In the genomic region with DNA sequence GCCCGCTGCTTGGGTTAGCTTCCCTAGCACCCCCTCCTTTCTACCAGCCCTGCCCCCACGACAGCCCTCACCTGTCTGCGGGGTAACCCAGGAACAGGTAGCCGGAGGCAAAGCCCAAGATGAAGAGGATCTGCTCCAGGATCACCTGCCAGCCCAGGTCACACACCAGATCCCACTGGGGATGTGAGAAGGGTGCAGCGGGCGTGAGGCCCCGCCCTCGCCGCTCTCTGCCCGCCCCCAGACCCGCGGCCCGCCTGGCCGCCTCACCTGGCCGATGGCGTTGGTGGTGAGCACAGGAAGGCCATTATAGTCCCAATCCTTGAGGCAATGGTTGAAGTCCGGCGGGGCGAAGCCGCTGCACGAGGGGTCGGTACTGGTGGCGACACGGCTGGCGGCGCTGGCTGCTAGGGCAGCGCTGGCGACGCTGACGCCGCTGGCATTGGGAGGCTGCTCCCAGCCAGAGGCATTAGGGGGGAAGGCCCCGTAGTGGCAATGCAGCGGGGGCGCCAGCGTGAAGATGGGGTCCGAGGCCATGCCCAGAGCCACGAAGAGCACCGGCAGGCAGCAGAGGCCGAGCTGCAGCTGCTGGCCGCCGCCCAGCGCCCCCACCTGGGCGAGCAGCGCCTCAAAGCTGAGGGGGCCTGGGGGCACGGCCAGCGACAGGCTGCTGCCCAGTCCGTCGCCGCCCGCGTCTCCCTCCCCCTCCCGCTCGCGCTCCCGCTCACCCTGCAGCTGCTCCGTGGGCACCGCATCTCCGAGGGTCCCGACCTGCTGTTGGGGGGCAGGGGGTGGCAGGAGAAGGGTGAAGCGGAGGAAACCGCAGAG, we compare ENCODE assay signal across 10 cellular contexts. TPM values are rescaled to one million over a fixed set of nuclear protein-coding genes. Genes with fewer than 3 reads are reported as not detected.
DNase-seq lines count a peak whose midpoint lies in the region; ATAC-seq lines count a peak whose summit lies in the region.
"Had no signal": no experiment of that assay in that cellular context is flagged by ENCODE, and none has a peak within 500 bp of the region (broad histone marks: within the 10 kb centered on the region; RNA-seq: fewer than 3 reads in every experiment).

No MANE protein-coding gene starts in this region.

- no peak for ATAC-seq in GM18858 (IDR thresholded peaks at IDR 0.05; ENCODE audit: unreplicated experiment)

- H3K4me3 ChIP-seq in adipocyte (ENCODE audit: low read length) (peak overlapping the region; percentile 77), iPS DF 6.9 (ENCODE audit: low read length) (peak overlapping the region; percentile 91), skeletal muscle satellite cell (ENCODE audit: low read length) (peak overlapping the region; percentile 79)
- H3K4me3 ChIP-seq: BLaER1 treated with 17β-estradiol and CSF1 and Interleukin-3, amounts not matched to agents 10 nM and 100 nM had no signal

- H3K36me3 ChIP-seq in adipocyte (ENCODE audit: control insufficient read depth, insufficient read depth, low read length, severe bottlenecking): no peaks in the 10 kb centered on the region
- no peaks in the 10 kb centered on the region for H3K36me3 ChIP-seq in iPS DF 6.9 (ENCODE audit: control insufficient read depth, insufficient read depth, low read length)
- H3K36me3 ChIP-seq in skeletal muscle satellite cell (ENCODE audit: insufficient read depth, low read length): no peaks in the 10 kb centered on the region
- H3K36me3 ChIP-seq: BLaER1 treated with 17β-estradiol and CSF1 and Interleukin-3, amounts not matched to agents 10 nM and 100 nM had no signal

- H3K9ac ChIP-seq in adipocyte (ENCODE audit: low read length) (peak overlapping the region; percentile 46), skeletal muscle satellite cell (ENCODE audit: low read depth, low read length) (peak overlapping the region; percentile 18)
- H3K9ac ChIP-seq: BLaER1 treated with 17β-estradiol and CSF1 and Interleukin-3, amounts not matched to agents 10 nM and 100 nM had no signal

- H3K9me3 ChIP-seq in adipocyte (ENCODE audit: control insufficient read depth, low read length) (no peaks in the 10 kb centered on the region), iPS DF 6.9 (ENCODE audit: control insufficient read depth, insufficient read depth, low read length) (no peaks in the 10 kb centered on the region), skeletal muscle satellite cell (replicated peaks; ENCODE audit: low read length) (no peaks in the 10 kb centered on the region)

- DNase-seq in NCI-H2227 (lab: John Stamatoyannopoulos, UW; ENCODE audit: unreplicated experiment) (peak; percentile 53), NCI-H2227 treated with DMSO at 0.1 percent for 48 hours (lab: John Stamatoyannopoulos, UW) (no peak), adipocyte (ENCODE audit: low read depth) (peak; percentile 47), iPS DF 6.9 (ENCODE audit: low read depth, low spot score) (no peak), COLO668 (lab: John Stamatoyannopoulos, UW; ENCODE audit: unreplicated experiment) (no peak), NCI-H1694 (lab: John Stamatoyannopoulos, UW) (no peak)

- no peak overlapping the region for H3K27ac ChIP-seq in iPS DF 6.9 (ENCODE audit: low read length)
- H3K27ac ChIP-seq: BLaER1 treated with 17β-estradiol and CSF1 and Interleukin-3, amounts not matched to agents 10 nM and 100 nM had no signal

- H3K4me1 ChIP-seq in adipocyte (ENCODE audit: control insufficient read depth, insufficient read depth, low read length) (peaks cover 8% of the 10 kb centered on the region), iPS DF 6.9 (ENCODE audit: control insufficient read depth, insufficient read depth, low read length) (peaks cover 4% of the 10 kb centered on the region; the same call in 1 of the 2 replicates), skeletal muscle satellite cell (ENCODE audit: control insufficient read depth, insufficient read depth, low read length) (peaks cover 7% of the 10 kb centered on the region)
- H3K4me1 ChIP-seq: BLaER1 treated with 17β-estradiol and CSF1 and Interleukin-3, amounts not matched to agents 10 nM and 100 nM had no signal

- H3K27me3 ChIP-seq in adipocyte (replicated peaks; ENCODE audit: control insufficient read depth, insufficient read depth, low read length): peaks cover 32% of the 10 kb centered on the region
- H3K27me3 ChIP-seq in iPS DF 6.9 (ENCODE audit: control insufficient read depth, insufficient read depth, low read length): no peaks in the 10 kb centered on the region
- peaks cover 42% of the 10 kb centered on the region for H3K27me3 ChIP-seq in skeletal muscle satellite cell (ENCODE audit: control insufficient read depth, insufficient read depth, low read length)
- H3K27me3 ChIP-seq: BLaER1 treated with 17β-estradiol and CSF1 and Interleukin-3, amounts not matched to agents 10 nM and 100 nM had no signal

- H3K4me2 ChIP-seq in skeletal muscle satellite cell (ENCODE audit: low read length): peak overlapping the region; percentile 91
- H3K4me2 ChIP-seq: BLaER1 treated with 17β-estradiol and CSF1 and Interleukin-3, amounts not matched to agents 10 nM and 100 nM had no signal

- no CpG with 5 or more reads among the region's 61 CpGs for WGBS in iPS DF 6.9 (ENCODE audit: insufficient coverage, insufficient read length)

RNA-seq across cellular contexts. Expression of gene SLC22A17, which starts 0.8 kb away (rescaled TPM):
- 7.6 and 10.5 TPM in 2 replicates for total RNA-seq in skeletal muscle satellite cell (2012; rRNA removed)

RNA-seq across cellular contexts. Expression of gene EFS, which starts 13.1 kb away (rescaled TPM):
- total RNA-seq in skeletal muscle satellite cell (2012; rRNA removed): under 0.01 TPM in 2 replicates
- total RNA-seq: T-helper 2 cell treated with Interferon-gamma antibody and Interleukin-4, amounts not matched to agents 100 ng/mL and 5 ng/mL, for 36 hours had no signal

RNA-seq across cellular contexts. Expression of gene IL25, which starts 20.7 kb away (rescaled TPM):
- total RNA-seq in skeletal muscle satellite cell (2012; rRNA removed): not detected in 2 replicates
- total RNA-seq: T-helper 2 cell treated with Interferon-gamma antibody and Interleukin-4, amounts not matched to agents 100 ng/mL and 5 ng/mL, for 36 hours had no signal

RNA-seq across cellular contexts. Expression of gene CMTM5, which starts 25.0 kb away (rescaled TPM):
- not detected in 2 replicates for total RNA-seq in skeletal muscle satellite cell (2012; rRNA removed)
- total RNA-seq: T-helper 2 cell treated with Interferon-gamma antibody and Interleukin-4, amounts not matched to agents 100 ng/mL and 5 ng/mL, for 36 hours had no signal

RNA-seq across cellular contexts. Expression of gene PABPN1, which starts 30.6 kb away (rescaled TPM):
- total RNA-seq in skeletal muscle satellite cell (2012; rRNA removed): 41.1 and 49.9 TPM in 2 replicates

Comparison
In these comparisons a context has a peak if more than half of its experiments do, and no peak if none do; other contexts are left out.
1. DNase-seq: peak in NCI-H2227 (single experiment) and adipocyte (single experiment); none in NCI-H2227 treated with DMSO at 0.1 percent for 48 hours (single experiment), iPS DF 6.9 (single experiment), COLO668 (single experiment) and NCI-H1694 (single experiment).
2. Peak in every context shown above with its lines, with median percentiles within 50 percentile points of each other: H3K4me3 ChIP-seq.